In the genomic region with DNA sequence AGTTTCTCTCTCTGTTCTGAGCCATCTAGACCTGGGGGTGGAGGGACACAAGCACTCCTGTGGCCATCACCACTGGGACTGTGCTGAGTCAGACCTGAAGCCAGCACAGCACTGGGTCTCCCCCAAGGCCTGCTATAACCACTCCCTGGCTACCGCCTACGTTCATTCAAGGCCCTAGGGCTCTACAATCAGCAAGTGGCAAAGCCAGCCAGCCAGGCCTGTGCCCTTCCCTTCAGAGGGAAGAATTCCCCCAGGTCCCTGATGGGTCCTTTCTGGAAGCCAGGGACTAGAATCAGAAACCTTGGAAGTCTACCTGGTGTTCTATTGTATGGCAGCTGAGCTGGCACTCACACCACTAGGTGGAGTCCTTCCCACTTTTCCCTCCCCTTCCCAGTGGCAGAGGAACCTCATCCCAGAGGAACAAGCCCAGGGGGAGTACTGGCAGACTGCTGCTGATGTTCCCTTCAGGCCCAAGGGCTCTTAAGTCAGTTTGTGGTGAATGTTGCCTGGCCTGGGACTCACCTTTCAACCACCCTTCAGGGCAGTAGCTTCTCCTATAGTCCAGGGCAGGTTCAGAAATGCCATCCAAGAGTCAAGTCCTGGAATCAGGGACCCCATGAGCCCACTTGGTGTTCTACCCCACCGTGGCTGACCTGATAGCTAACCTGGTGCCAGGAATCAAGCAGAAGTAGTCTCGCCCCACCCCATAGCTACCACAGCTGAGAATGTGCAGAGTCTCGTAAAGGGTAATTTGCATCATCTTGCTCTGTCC, we compare ENCODE assay signal across 8 cellular contexts. TPM values are rescaled to one million over a fixed set of nuclear protein-coding genes. Genes with fewer than 3 reads are reported as not detected.
DNase-seq lines count a peak whose midpoint lies in the region; ATAC-seq and FAIRE-seq lines count a peak whose summit lies in the region.

No MANE protein-coding gene starts in this region.

- 78 to 89% (median 87%) methylated on average over 5 of the region's 5 CpGs for WGBS in small intestine, 3 donors

- H3K27me3 ChIP-seq in small intestine (ENCODE audit: control insufficient read depth in 2 of 2, insufficient read depth in 2 of 2, low read length in 2 of 2), result no peaks in the 10 kb centered on the region

- DNase-seq in activated CD4-positive, CD25-positive, alpha-beta regulatory T cell (lab: John Stamatoyannopoulos, UW), result no peak
- DNase-seq in NCI-H2029 (lab: John Stamatoyannopoulos, UW), result peak; percentile 33
- peak; percentile 42 for DNase-seq in small intestine
- DNase-seq in NCI-H774 (lab: John Stamatoyannopoulos, UW), result no peak

- H3K4me1 ChIP-seq in small intestine (ENCODE audit: control insufficient read depth in 2 of 2, insufficient read depth in 1 of 2, low read depth in 1 of 2, low read length in 1 of 2), result no peaks in the 10 kb centered on the region

- FAIRE-seq in small intestine (lab: Jason Lieb, UNC), result no peak

- no peak overlapping the region for H3K27ac ChIP-seq in small intestine (ENCODE audit: low read depth in 1 of 2, low read length in 1 of 2)

- no peaks in the 10 kb centered on the region for H3K9me3 ChIP-seq in small intestine (ENCODE audit: control insufficient read depth, low read depth)

- H3K36me3 ChIP-seq in small intestine (ENCODE audit: control insufficient read depth in 2 of 2, insufficient read depth in 2 of 2, low read length in 2 of 2), result no peaks in the 10 kb centered on the region

- peak; percentile 48 to 49 for ATAC-seq in activated CD4-positive, CD25-positive, alpha-beta regulatory T cell treated with anti-CD3 and anti-CD28 coated beads, Interleukin-2, amount 50 U/mL, for 24 hours
- ATAC-seq in GM21447 (IDR thresholded peaks at IDR 0.05; ENCODE audit: unreplicated experiment), result peak; percentile 72
- peak; percentile 42 for ATAC-seq in esophagus mucosa
- ATAC-seq in GM21717 (IDR thresholded peaks at IDR 0.05; ENCODE audit: unreplicated experiment), result no peak

- H3K4me3 ChIP-seq in small intestine (ENCODE audit: low read depth in 1 of 2, low read length in 2 of 2), result no peak overlapping the region

RNA-seq across cellular contexts. Expression of a gene that starts 20.0 kb away (rescaled TPM):
- total RNA-seq in esophagus mucosa, result 6.7 TPM
- 1 to 10 TPM; 1.6 to 3.2 (median 1.9) TPM for polyA plus RNA-seq in small intestine

Comparison
In these comparisons a context has a peak if more than half of its experiments do, and no peak if none do; other contexts are left out.
1. DNase-seq: peak in NCI-H2029 (single experiment) and small intestine (single experiment); none in activated CD4-positive, CD25-positive, alpha-beta regulatory T cell (0 of 4) and NCI-H774 (single experiment).